ENCODE assay signal across 1 cellular context in genomic region chr1:220043646-220044045, GRCh38.
TF ChIP-seq lines count a peak whose summit lies in the region.

No MANE protein-coding gene starts in this region.

TF ChIP-seq in K562, 482 proteins besides CTCF, POLR2A, EP300 and RAD21:
- TF ChIP-seq KAT7 (CRISPR knock-in tag; IDR thresholded peaks at IDR 0.05; ENCODE audit: borderline replicate concordance), result 0 out of 2 replicates have a peak, but pooled peaks have one; percentile 50
- TF ChIP-seq ZSCAN32 (CRISPR knock-in tag; IDR thresholded peaks at IDR 0.05), result no peak
- TF ChIP-seq HDAC1 (IDR thresholded peaks at IDR 0.05), result 0 out of 4 replicates have a peak, but pooled peaks of 1 of the 2 experiments have one; percentile 15
- TF ChIP-seq PREB (CRISPR knock-in tag; IDR thresholded peaks at IDR 0.05), result 0 out of 2 replicates have a peak, but pooled peaks have one; percentile 59
